In genomic region chr3:71142440-71143161, GRCh38 we compare ENCODE assay signal across 12 cellular contexts.
DNase-seq lines count a peak whose midpoint lies in the region; ATAC-seq and TF ChIP-seq lines count a peak whose summit lies in the region.
"Had no signal": no experiment of that assay in that cellular context is flagged by ENCODE, and none has a peak within 500 bp of the region (broad histone marks: within the 10 kb centered on the region; RNA-seq: fewer than 3 reads in every experiment).

No MANE protein-coding gene starts in this region.

- H3K27ac ChIP-seq in left ventricle myocardium inferior (replicated peaks) (peak overlapping the region; percentile 4), SJCRH30 (no peak overlapping the region), iPS DF 6.9 (ENCODE audit: low read length) (no peak overlapping the region), upper lobe of right lung (no peak overlapping the region)

- peaks cover 6% of the 10 kb centered on the region for H3K4me1 Mint-ChIP-seq in activated CD4-positive, alpha-beta T cell treated with anti-CD3 and anti-CD28 coated beads, Interleukin-2, amount 10 ng/mL, durations not matched to agents 7 days and 5 days

- no peaks in the 10 kb centered on the region for H3K27me3 Mint-ChIP-seq in activated CD4-positive, alpha-beta T cell treated with anti-CD3 and anti-CD28 coated beads, Interleukin-2, amount 10 ng/mL, durations not matched to agents 7 days and 5 days

- TF ChIP-seq CTCF in left ventricle myocardium inferior (IDR thresholded peaks at IDR 0.05; ENCODE audit: borderline replicate concordance): no peak
- no peak for TF ChIP-seq CTCF in upper lobe of right lung (IDR thresholded peaks at IDR 0.05)

- CTCF ChIA-PET in activated CD4-positive, alpha-beta T cell treated with anti-CD3 and anti-CD28 coated beads, Interleukin-2, amount 10 ng/mL, durations not matched to agents 7 days and 5 days (lab: Charles Lee): no interaction called here

- no peak overlapping the region for H3K4me3 Mint-ChIP-seq in activated CD4-positive, alpha-beta T cell treated with anti-CD3 and anti-CD28 coated beads, Interleukin-2, amount 10 ng/mL, durations not matched to agents 7 days and 5 days

- H3K36me3 ChIP-seq in left ventricle myocardium inferior (no peaks in the 10 kb centered on the region), SJCRH30 (no peaks in the 10 kb centered on the region), iPS DF 6.9 (ENCODE audit: control insufficient read depth, insufficient read depth, low read length) (no peaks in the 10 kb centered on the region), upper lobe of right lung (no peaks in the 10 kb centered on the region)

- no CpG with 5 or more reads among the region's 7 CpGs for WGBS in iPS DF 6.9 (ENCODE audit: insufficient coverage, insufficient read length)

- DNase-seq in left ventricle myocardium inferior: no peak
- DNase-seq in cardiac septum (ENCODE audit: low spot score): no peak
- peak; percentile 47 to 69 for DNase-seq in SJCRH30
- DNase-seq in iPS DF 6.9 (ENCODE audit: low read depth, low spot score): peak; percentile 52
- DNase-seq in upper lobe of right lung: no peak
- DNase-seq in epidermal melanocyte (ENCODE audit: insufficient read length, low spot score): no peak
- no peak for DNase-seq in activated CD4-positive, alpha-beta T cell treated with anti-CD3 and anti-CD28 coated beads, Interleukin-2, amount 10 ng/mL, durations not matched to agents 7 days and 5 days
- DNase-seq: anterior cingulate cortex, DMS79 treated with DMSO at 0.1 percent for 48 hours, foreskin melanocyte, NCI-H2029 had no signal

- H3K27ac Mint-ChIP-seq in activated CD4-positive, alpha-beta T cell treated with anti-CD3 and anti-CD28 coated beads, Interleukin-2, amount 10 ng/mL, durations not matched to agents 7 days and 5 days: no peak overlapping the region

- H3K9me3 Mint-ChIP-seq in activated CD4-positive, alpha-beta T cell treated with anti-CD3 and anti-CD28 coated beads, Interleukin-2, amount 10 ng/mL, durations not matched to agents 7 days and 5 days: peaks cover 3% of the 10 kb centered on the region

- peak; percentile 43 for ATAC-seq in upper lobe of right lung
- ATAC-seq in GM21390 (IDR thresholded peaks at IDR 0.05; ENCODE audit: unreplicated experiment): no peak

- H3K4me3 ChIP-seq in left ventricle myocardium inferior: no peak overlapping the region
- no peak overlapping the region for H3K4me3 ChIP-seq in SJCRH30
- H3K4me3 ChIP-seq in iPS DF 6.9 (ENCODE audit: low read length): no peak overlapping the region
- H3K4me3 ChIP-seq in upper lobe of right lung: no peak overlapping the region

- H3K4me1 ChIP-seq in left ventricle myocardium inferior (no peaks in the 10 kb centered on the region), SJCRH30 (no peaks in the 10 kb centered on the region), iPS DF 6.9 (ENCODE audit: control insufficient read depth, insufficient read depth, low read length) (peaks cover 1% of the 10 kb centered on the region; the same call in 1 of the 2 replicates), upper lobe of right lung (no peaks in the 10 kb centered on the region)

- H3K9me3 ChIP-seq in left ventricle myocardium inferior (replicated peaks): peaks cover 5% of the 10 kb centered on the region
- no peaks in the 10 kb centered on the region for H3K9me3 ChIP-seq in SJCRH30 (replicated peaks)
- H3K9me3 ChIP-seq in iPS DF 6.9 (ENCODE audit: control insufficient read depth, insufficient read depth, low read length): no peaks in the 10 kb centered on the region
- no peaks in the 10 kb centered on the region for H3K9me3 ChIP-seq in upper lobe of right lung

- no peaks in the 10 kb centered on the region for H3K27me3 ChIP-seq in left ventricle myocardium inferior (ENCODE audit: low read depth)
- H3K27me3 ChIP-seq in SJCRH30: no peaks in the 10 kb centered on the region
- H3K27me3 ChIP-seq in iPS DF 6.9 (ENCODE audit: control insufficient read depth, insufficient read depth, low read length): no peaks in the 10 kb centered on the region
- H3K27me3 ChIP-seq in upper lobe of right lung: no peaks in the 10 kb centered on the region

- POLR2A ChIA-PET in activated CD4-positive, alpha-beta T cell treated with anti-CD3 and anti-CD28 coated beads, Interleukin-2, amount 10 ng/mL, durations not matched to agents 7 days and 5 days (lab: Charles Lee): interaction anchor here (0.6 kb wide), 1 partner anchor 153 kb away, joined by 4 read pairs; no protein-coding TSS in a partner anchor

- peaks cover 8% of the 10 kb centered on the region for H3K36me3 Mint-ChIP-seq in activated CD4-positive, alpha-beta T cell treated with anti-CD3 and anti-CD28 coated beads, Interleukin-2, amount 10 ng/mL, durations not matched to agents 7 days and 5 days (ENCODE audit: low read depth)

- intact Hi-C loops in left ventricle myocardium inferior (cut with micrococcal nuclease) (no loop called here), cardiac septum (cut with DNase I) (no loop called here), upper lobe of right lung (cut with DNase I) (no loop called here)

Comparison
In these comparisons a context has a peak if more than half of its experiments do, and no peak if none do; other contexts are left out.
1. DNase-seq: peak in SJCRH30 (2 of 2) and iPS DF 6.9 (single experiment); none in left ventricle myocardium inferior (single experiment), cardiac septum (single experiment), upper lobe of right lung (single experiment), epidermal melanocyte (single experiment) and activated CD4-positive, alpha-beta T cell treated with anti-CD3 and anti-CD28 coated beads, Interleukin-2, amount 10 ng/mL, durations not matched to agents 7 days and 5 days (single experiment).